Comparison of ENCODE assay signal across 1 cellular context in the genomic region with DNA sequence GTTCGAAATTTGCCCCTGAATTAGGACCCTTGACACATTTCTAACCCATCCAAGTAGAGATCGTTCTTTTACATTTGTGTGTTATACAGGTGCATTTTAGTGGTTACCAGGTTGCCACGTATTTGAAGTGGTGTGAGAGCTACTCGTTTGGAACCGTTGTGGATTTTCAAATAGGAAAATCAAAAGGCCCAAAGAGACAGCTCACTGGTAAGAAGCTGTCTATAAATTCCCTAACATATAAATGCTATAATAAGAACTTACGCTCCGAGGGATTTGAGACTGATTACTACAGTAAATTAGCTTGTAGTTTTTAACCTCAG.
TF ChIP-seq lines count a peak whose summit lies in the region.

No MANE protein-coding gene starts in this region.

TF ChIP-seq in IMR-90, 13 proteins besides CTCF, POLR2A, EP300 and RAD21 (continued from another document):
- TF ChIP-seq, protein P1, sequence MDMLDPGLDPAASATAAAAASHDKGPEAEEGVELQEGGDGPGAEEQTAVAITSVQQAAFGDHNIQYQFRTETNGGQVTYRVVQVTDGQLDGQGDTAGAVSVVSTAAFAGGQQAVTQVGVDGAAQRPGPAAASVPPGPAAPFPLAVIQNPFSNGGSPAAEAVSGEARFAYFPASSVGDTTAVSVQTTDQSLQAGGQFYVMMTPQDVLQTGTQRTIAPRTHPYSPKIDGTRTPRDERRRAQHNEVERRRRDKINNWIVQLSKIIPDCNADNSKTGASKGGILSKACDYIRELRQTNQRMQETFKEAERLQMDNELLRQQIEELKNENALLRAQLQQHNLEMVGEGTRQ (IDR thresholded peaks at IDR 0.05; ENCODE audit: low read depth, low read length), result no peak
- TF ChIP-seq BHLHE40 (IDR thresholded peaks at IDR 0.05; ENCODE audit: low read depth, low read length), result no peak
- no peak for TF ChIP-seq RFX5 (IDR thresholded peaks at IDR 0.05; ENCODE audit: low read depth, low read length)
- TF ChIP-seq RCOR1 (IDR thresholded peaks at IDR 0.05; ENCODE audit: insufficient replicate concordance, low read length), result no peak
- TF ChIP-seq CHD1 (IDR thresholded peaks at IDR 0.05; ENCODE audit: low read depth, low read length), result no peak
- TF ChIP-seq CEBPB (IDR thresholded peaks at IDR 0.05; ENCODE audit: low read depth, low read length), result no peak
- no peak for TF ChIP-seq MAZ (IDR thresholded peaks at IDR 0.05; ENCODE audit: borderline replicate concordance, low read depth, low read length)
- TF ChIP-seq NFE2L2 (IDR thresholded peaks at IDR 0.05; ENCODE audit: low read depth, low read length), result no peak
TF ChIP-seq in IMR-90: peak in this region for 0.
